12 cellular contexts compared by ENCODE assay signal in the genomic region with DNA sequence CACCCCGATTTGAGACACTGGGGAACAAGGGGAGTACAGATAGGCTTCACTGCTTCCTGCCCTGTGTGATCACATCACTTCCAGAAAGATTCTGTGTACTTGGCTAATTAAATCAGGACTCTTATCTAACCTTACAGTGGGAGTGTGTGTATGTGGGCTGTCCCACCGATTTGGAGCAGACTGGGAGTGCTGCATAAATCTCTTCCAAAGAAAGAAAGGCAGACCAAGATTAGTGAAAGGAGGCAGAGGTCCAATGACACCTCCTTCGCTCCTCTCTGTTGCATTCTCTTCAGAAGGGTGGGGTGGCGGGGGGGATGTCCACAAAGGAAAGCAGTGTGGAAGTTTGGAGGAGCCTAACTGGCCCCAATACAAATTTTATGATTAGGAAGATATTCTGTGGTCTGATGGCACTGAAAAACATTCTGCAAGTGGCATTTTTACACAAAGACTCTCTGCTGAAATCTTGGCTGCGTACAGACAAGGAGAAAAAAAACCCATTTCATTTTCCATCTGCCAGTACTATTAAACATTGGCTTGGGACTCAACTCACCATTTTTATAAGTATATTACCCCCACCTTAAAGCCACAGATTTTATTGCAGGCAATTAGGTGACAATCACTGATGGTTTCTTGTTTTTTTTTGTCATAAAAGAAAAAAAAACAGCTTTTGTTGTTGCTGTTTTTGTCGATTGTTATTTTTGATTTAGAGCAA.
"Had no signal": no experiment of that assay in that cellular context is flagged by ENCODE, and none has a peak within 500 bp of the region (broad histone marks: within the 10 kb centered on the region; RNA-seq: fewer than 3 reads in every experiment).

No MANE protein-coding gene starts in this region.

- H3K9me3 Mint-ChIP-seq: activated naive CD4-positive, alpha-beta T cell treated with anti-CD3 and anti-CD28 coated beads, Interleukin-2, amount 10 ng/mL, durations not matched to agents 7 days and 5 days had no signal

- H3K4me1 Mint-ChIP-seq: activated naive CD4-positive, alpha-beta T cell treated with anti-CD3 and anti-CD28 coated beads, Interleukin-2, amount 10 ng/mL, durations not matched to agents 7 days and 5 days; naive thymus-derived CD8-positive, alpha-beta T cell had no signal

- H3K4me3 ChIP-seq: esophagus muscularis mucosa, right atrium auricular region, skin epidermis, suprapubic skin, upper lobe of left lung had no signal

- H3K27me3 ChIP-seq: right atrium auricular region, suprapubic skin, upper lobe of left lung had no signal

- H3K4me1 ChIP-seq: esophagus muscularis mucosa, right atrium auricular region, suprapubic skin, upper lobe of left lung had no signal

- H3K36me3 Mint-ChIP-seq: activated naive CD4-positive, alpha-beta T cell treated with anti-CD3 and anti-CD28 coated beads, Interleukin-2, amount 10 ng/mL, durations not matched to agents 7 days and 5 days; naive thymus-derived CD8-positive, alpha-beta T cell had no signal

- H3K27ac ChIP-seq: esophagus muscularis mucosa, right atrium auricular region, skin epidermis, suprapubic skin, upper lobe of left lung had no signal

- ATAC-seq: naive thymus-derived CD8-positive, alpha-beta T cell had no signal

- H3K36me3 ChIP-seq: esophagus muscularis mucosa, right atrium auricular region, suprapubic skin, upper lobe of left lung had no signal

- H3K27ac Mint-ChIP-seq: activated naive CD4-positive, alpha-beta T cell treated with anti-CD3 and anti-CD28 coated beads, Interleukin-2, amount 10 ng/mL, durations not matched to agents 7 days and 5 days had no signal

- H3K4me3 Mint-ChIP-seq: activated naive CD4-positive, alpha-beta T cell treated with anti-CD3 and anti-CD28 coated beads, Interleukin-2, amount 10 ng/mL, durations not matched to agents 7 days and 5 days; naive thymus-derived CD8-positive, alpha-beta T cell had no signal

- H3K9me3 ChIP-seq: right atrium auricular region, suprapubic skin, upper lobe of left lung had no signal

- DNase-seq: activated CD4-positive, alpha-beta T cell treated with anti-CD3 and anti-CD28 coated beads, Interleukin-2, amount 50 U/mL, for 48 hours; activated naive CD4-positive, alpha-beta T cell treated with anti-CD3 and anti-CD28 coated beads, Interleukin-2, amount 10 ng/mL, durations not matched to agents 7 days and 5 days; activated T-cell treated with anti-CD3 and anti-CD28 coated beads, Interleukin-2, amount 50 U/mL, for 1 hour; left cardiac atrium; naive thymus-derived CD8-positive, alpha-beta T cell; stimulated activated CD4-positive, alpha-beta T cell treated with anti-CD3 and anti-CD28 coated beads, Interleukin-4, amount 100 ng/mL, for 24 hours; stimulated activated naive CD4-positive, alpha-beta T cell treated with Interleukin-2 at 50 U/mL for 16 hours had no signal
